Comparison of ENCODE assay signal across 8 cellular contexts in the genomic region with DNA sequence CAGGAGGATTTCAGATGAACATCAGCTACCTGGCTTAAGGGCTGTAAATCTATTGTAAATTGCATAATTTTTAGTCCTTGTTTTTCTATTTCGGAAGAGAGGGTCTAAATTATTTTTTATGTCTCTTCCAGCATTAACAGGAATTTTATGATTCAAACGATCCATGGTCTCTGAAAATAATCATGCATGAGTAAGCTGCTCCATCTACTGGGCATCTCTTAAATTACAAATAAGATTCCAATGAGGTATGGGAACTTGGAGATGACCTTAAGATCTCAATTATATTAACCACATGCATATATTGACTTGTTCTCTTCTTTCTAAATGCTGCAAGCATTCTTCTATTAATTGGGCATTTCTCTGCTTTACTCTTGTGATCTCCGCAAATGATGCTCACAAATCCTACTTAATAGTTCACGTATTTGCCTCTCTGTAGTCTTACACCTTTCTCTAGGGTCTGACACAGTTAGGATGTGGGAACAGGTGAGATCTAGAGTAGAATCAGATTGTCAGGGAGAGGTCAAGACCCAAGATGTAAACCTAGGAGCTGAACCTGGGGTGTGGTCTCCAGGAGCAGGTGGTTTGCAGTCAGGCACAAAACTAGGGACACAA.
DNase-seq lines count a peak whose midpoint lies in the region; ATAC-seq and TF ChIP-seq lines count a peak whose summit lies in the region.

No MANE protein-coding gene starts in this region.

- no peak overlapping the region for H3K18ac ChIP-seq in IMR-90 (ENCODE audit: low read depth, low read length)

- no peaks in the 10 kb centered on the region for H3K4me1 ChIP-seq in A673 (ENCODE audit: insufficient read depth, low read length, poor library complexity, severe bottlenecking)
- no peaks in the 10 kb centered on the region for H3K4me1 ChIP-seq in IMR-90 (ENCODE audit: control insufficient read depth, insufficient read depth, low read length)
- no peaks in the 10 kb centered on the region for H3K4me1 ChIP-seq in prostate gland (replicated peaks)

- ATAC-seq in IMR-90 (ENCODE audit: low read depth) (peak; percentile 85), GM21529 (IDR thresholded peaks at IDR 0.05; ENCODE audit: unreplicated experiment) (no peak)

- no peak overlapping the region for H3K4me2 ChIP-seq in IMR-90 (ENCODE audit: low read depth, low read length)

- BruUV-seq in A673 (replicated peaks; lab: Mats Ljungman, UMichigan) = no TSS peak
- no TSS peak for BruUV-seq in IMR-90 (replicated peaks; lab: Mats Ljungman, UMichigan)

- H3K9me1 ChIP-seq in IMR-90 (ENCODE audit: insufficient read depth, low read length) = no peaks in the 10 kb centered on the region

- WGBS in IMR-90 (ENCODE audit: extremely low coverage in 2 of 2, insufficient read length in 1 of 2), 2 experiments = no CpG with 5 or more reads among the region's 4 CpGs
- 39% methylated on average over 4 of the region's 4 CpGs for WGBS in prostate gland

- no peak overlapping the region for H4K8ac ChIP-seq in IMR-90 (ENCODE audit: low read depth in 2 of 2, low read length in 2 of 2)

- H3K4ac ChIP-seq in IMR-90 (ENCODE audit: low read depth, low read length) = no peak overlapping the region

- no peaks in the 10 kb centered on the region for H4K20me1 ChIP-seq in IMR-90 (ENCODE audit: insufficient read depth, low read length)

- no peaks in the 10 kb centered on the region for H3K79me1 ChIP-seq in IMR-90 (ENCODE audit: low read depth in 1 of 2, low read length in 2 of 2)

- H3K4me3 ChIP-seq in A673 (ENCODE audit: low read depth, low read length, poor library complexity, severe bottlenecking) (no peak overlapping the region), IMR-90 (ENCODE audit: insufficient read depth, low read depth, low read length) (no peak overlapping the region), fibroblast of pulmonary artery (replicated peaks; ENCODE audit: low read depth, low read length) (no peak overlapping the region), prostate gland (no peak overlapping the region)

- H2BK20ac ChIP-seq in IMR-90 (ENCODE audit: low read depth, low read length) = no peak overlapping the region

- CTCF ChIA-PET in A673 (lab: Charles Lee) = interaction anchor here (0.7 to 1.2 kb wide), 2 partner anchors 243 to 251 kb away, joined by 3 to 7 read pairs; no protein-coding TSS in a partner anchor
- CTCF ChIA-PET in IMR-90 (lab: Yijun Ruan, JAX) = interaction anchor here (1.1 to 4.2 kb wide), 5 partner anchors 177 to 356 kb away, joined by 3 to 17 read pairs (median 5); partner anchors contain the start of genes GIN1 and PPIP5K2
- CTCF ChIA-PET in activated CD4-positive, alpha-beta T cell treated with anti-CD3 and anti-CD28 coated beads, Interleukin-2, amount 10 ng/mL, durations not matched to agents 7 days and 5 days (lab: Charles Lee) = interaction anchor here (0.6 to 1.1 kb wide), 2 partner anchors 243 to 628 kb away, joined by 3 read pairs; no protein-coding TSS in a partner anchor

- H2AFZ ChIP-seq in IMR-90 (replicated peaks; ENCODE audit: low read length, poor library complexity) = no peak overlapping the region

- no peak overlapping the region for H2BK15ac ChIP-seq in IMR-90 (ENCODE audit: low read depth, low read length)

- peak; percentile 72 for DNase-seq in A673 (ENCODE audit: low spot score)
- peak; percentile 60 for DNase-seq in IMR-90
- peak; percentile 47 for DNase-seq in RPMI7951 (ENCODE audit: low read depth)
- DNase-seq in fibroblast of pulmonary artery (ENCODE audit: low read depth) = peak; percentile 78
- DNase-seq in prostate gland (ENCODE audit: low spot score) = no peak
- DNase-seq in activated CD4-positive, alpha-beta T cell treated with anti-CD3 and anti-CD28 coated beads, Interleukin-2, amount 10 ng/mL, durations not matched to agents 7 days and 5 days = no peak

- peaks cover 20% of the 10 kb centered on the region for H3K27me3 Mint-ChIP-seq in activated CD4-positive, alpha-beta T cell treated with anti-CD3 and anti-CD28 coated beads, Interleukin-2, amount 10 ng/mL, durations not matched to agents 7 days and 5 days

- dilution Hi-C loops in IMR-90 (cut with HindIII; ENCODE audit: low sequenced_read_pairs, unreplicated experiment) = no loop called here

- no peak overlapping the region for H3K23ac ChIP-seq in IMR-90 (ENCODE audit: low read depth, low read length)

- no peak overlapping the region for H2BK5ac ChIP-seq in IMR-90 (ENCODE audit: low read depth, low read length, poor library complexity, severe bottlenecking)

- H3K14ac ChIP-seq in IMR-90 (replicated peaks; ENCODE audit: low read depth, low read length) = no peak overlapping the region

- no peaks in the 10 kb centered on the region for H3K36me3 Mint-ChIP-seq in activated CD4-positive, alpha-beta T cell treated with anti-CD3 and anti-CD28 coated beads, Interleukin-2, amount 10 ng/mL, durations not matched to agents 7 days and 5 days (ENCODE audit: low read depth)

- TF ChIP-seq POLR2A in IMR-90 (IDR thresholded peaks at IDR 0.05; ENCODE audit: low read depth, low read length) (no peak), prostate gland (IDR thresholded peaks at IDR 0.05) (no peak)

- H4K91ac ChIP-seq in IMR-90 (ENCODE audit: insufficient read depth, low read depth, low read length) = no peak overlapping the region

- H3K27me3 ChIP-seq in A673 (replicated peaks; ENCODE audit: insufficient read depth, low read depth, low read length, poor library complexity) = no peaks in the 10 kb centered on the region
- H3K27me3 ChIP-seq in IMR-90 (ENCODE audit: control insufficient read depth, insufficient read depth, low read length) = peaks cover under 1% of the 10 kb centered on the region
- H3K27me3 ChIP-seq in prostate gland (replicated peaks; ENCODE audit: insufficient read depth) = no peaks in the 10 kb centered on the region

- H3K27ac Mint-ChIP-seq in activated CD4-positive, alpha-beta T cell treated with anti-CD3 and anti-CD28 coated beads, Interleukin-2, amount 10 ng/mL, durations not matched to agents 7 days and 5 days = no peak overlapping the region

- no peaks in the 10 kb centered on the region for H3K9me3 Mint-ChIP-seq in activated CD4-positive, alpha-beta T cell treated with anti-CD3 and anti-CD28 coated beads, Interleukin-2, amount 10 ng/mL, durations not matched to agents 7 days and 5 days

- H2BK120ac ChIP-seq in IMR-90 (ENCODE audit: low read depth, low read length) = no peak overlapping the region

- H3K4me3 Mint-ChIP-seq in activated CD4-positive, alpha-beta T cell treated with anti-CD3 and anti-CD28 coated beads, Interleukin-2, amount 10 ng/mL, durations not matched to agents 7 days and 5 days = no peak overlapping the region

- TF ChIP-seq RAD21 in IMR-90 (IDR thresholded peaks at IDR 0.05; ENCODE audit: low read length) = peak; percentile 94

- no peak overlapping the region for H3K56ac ChIP-seq in IMR-90 (ENCODE audit: extremely low read depth, insufficient read depth, low read length)

- TF ChIP-seq CTCF in A673 (conservative IDR thresholded peaks at IDR 0.05; ENCODE audit: low read depth, low read length) (peak; percentile 71), GM12874 (IDR thresholded peaks at IDR 0.05; ENCODE audit: insufficient read depth, low read depth, low read length) (peak; percentile 31; the same call in 1 of the 2 replicates), IMR-90 (conservative IDR thresholded peaks at IDR 0.05; ENCODE audit: low read depth, low read length) (peak; percentile 85), fibroblast of pulmonary artery (IDR thresholded peaks at IDR 0.05; ENCODE audit: low read length, missing control alignments) (peak; percentile 58), prostate gland (IDR thresholded peaks at IDR 0.05) (peak; percentile 28 to 76 (median 62))

- H2AK5ac ChIP-seq in IMR-90 (ENCODE audit: low read depth, low read length) = no peak overlapping the region

- H3K9me3 ChIP-seq in A673 (ENCODE audit: low read depth, low read length, poor library complexity, severe bottlenecking) (no peaks in the 10 kb centered on the region), IMR-90 (ENCODE audit: control insufficient read depth, insufficient read depth, low read length) (no peaks in the 10 kb centered on the region), prostate gland (no peaks in the 10 kb centered on the region)

- H4K5ac ChIP-seq in IMR-90 (ENCODE audit: low read depth, low read length) = no peak overlapping the region

- H3K9ac ChIP-seq in IMR-90 (ENCODE audit: low read depth, low read length) = no peak overlapping the region

- H3K36me3 ChIP-seq in A673 (ENCODE audit: insufficient read depth, low read length, poor library complexity, severe bottlenecking) (no peaks in the 10 kb centered on the region), IMR-90 (ENCODE audit: control insufficient read depth, insufficient read depth, low read length) (no peaks in the 10 kb centered on the region), prostate gland (no peaks in the 10 kb centered on the region)

- intact Hi-C loops in A673 (cut with micrococcal nuclease; ENCODE audit: unreplicated experiment) = loop anchor here (1.0 to 10.0 kb wide), 4 partner anchors 243 to 931 kb away; no protein-coding TSS in a partner anchor
- intact Hi-C loops in IMR-90 (cut with micrococcal nuclease) = loop anchor here (1.0 to 10.0 kb wide), 4 partner anchors 217 to 941 kb away; partner anchors contain the start of gene MACIR
- intact Hi-C loops in prostate gland (cut with DNase I) = loop anchor here (2.0 kb wide), 1 partner anchor 241 kb away; no protein-coding TSS in a partner anchor

- in situ Hi-C loops in IMR-90 (cut with MboI; ENCODE audit: low sequenced_read_pairs) = loop anchor here (5.0 to 25.0 kb wide), 2 partner anchors 243 to 888 kb away; no protein-coding TSS in a partner anchor

- POLR2A ChIA-PET in A673 (lab: Charles Lee; ENCODE audit: low non-redundant PET) = no interaction called here
- POLR2A ChIA-PET in IMR-90 (lab: Charles Lee; ENCODE audit: unreplicated experiment) = interaction anchor here (0.6 kb wide), 1 partner anchor 216 kb away, joined by 7 read pairs; no protein-coding TSS in a partner anchor
- POLR2A ChIA-PET in activated CD4-positive, alpha-beta T cell treated with anti-CD3 and anti-CD28 coated beads, Interleukin-2, amount 10 ng/mL, durations not matched to agents 7 days and 5 days (lab: Charles Lee) = interaction anchor here (0.6 kb wide), 1 partner anchor 217 kb away, joined by 5 read pairs; the partner anchor contains the start of gene MACIR

- no peak overlapping the region for H2AK9ac ChIP-seq in IMR-90 (replicated peaks; ENCODE audit: low read depth, low read length, poor library complexity)

- H3K27ac ChIP-seq in A673 (ENCODE audit: low read depth, low read length, poor library complexity, severe bottlenecking) = no peak overlapping the region
- no peak overlapping the region for H3K27ac ChIP-seq in IMR-90 (ENCODE audit: insufficient read depth, low read length)
- no peak overlapping the region for H3K27ac ChIP-seq in prostate gland

- H3K4me1 Mint-ChIP-seq in activated CD4-positive, alpha-beta T cell treated with anti-CD3 and anti-CD28 coated beads, Interleukin-2, amount 10 ng/mL, durations not matched to agents 7 days and 5 days = no peaks in the 10 kb centered on the region

TF ChIP-seq in IMR-90, 13 proteins besides CTCF, POLR2A, EP300 and RAD21 (continues in another document):
- TF ChIP-seq SMC3 (IDR thresholded peaks at IDR 0.05; ENCODE audit: low read depth, low read length) (peak; percentile 84), FOS (IDR thresholded peaks at IDR 0.05; ENCODE audit: low read depth, low read length) (no peak), BHLHE40 (IDR thresholded peaks at IDR 0.05; ENCODE audit: low read depth, low read length) (no peak), RCOR1 (IDR thresholded peaks at IDR 0.05; ENCODE audit: insufficient replicate concordance, low read length) (no peak)

Comparison
In these comparisons a context has a peak if more than half of its experiments do, and no peak if none do; other contexts are left out.
1. DNase-seq: peak in A673 (single experiment), IMR-90 (single experiment), RPMI7951 (single experiment) and fibroblast of pulmonary artery (single experiment); none in prostate gland (single experiment) and activated CD4-positive, alpha-beta T cell treated with anti-CD3 and anti-CD28 coated beads, Interleukin-2, amount 10 ng/mL, durations not matched to agents 7 days and 5 days (single experiment).
2. CTCF ChIP-seq: peak in every context shown above with its lines; median percentile 85 in IMR-90; 71 in A673; 62 in prostate gland; 58 in fibroblast of pulmonary artery; 31 in GM12874.